In the genomic region with DNA sequence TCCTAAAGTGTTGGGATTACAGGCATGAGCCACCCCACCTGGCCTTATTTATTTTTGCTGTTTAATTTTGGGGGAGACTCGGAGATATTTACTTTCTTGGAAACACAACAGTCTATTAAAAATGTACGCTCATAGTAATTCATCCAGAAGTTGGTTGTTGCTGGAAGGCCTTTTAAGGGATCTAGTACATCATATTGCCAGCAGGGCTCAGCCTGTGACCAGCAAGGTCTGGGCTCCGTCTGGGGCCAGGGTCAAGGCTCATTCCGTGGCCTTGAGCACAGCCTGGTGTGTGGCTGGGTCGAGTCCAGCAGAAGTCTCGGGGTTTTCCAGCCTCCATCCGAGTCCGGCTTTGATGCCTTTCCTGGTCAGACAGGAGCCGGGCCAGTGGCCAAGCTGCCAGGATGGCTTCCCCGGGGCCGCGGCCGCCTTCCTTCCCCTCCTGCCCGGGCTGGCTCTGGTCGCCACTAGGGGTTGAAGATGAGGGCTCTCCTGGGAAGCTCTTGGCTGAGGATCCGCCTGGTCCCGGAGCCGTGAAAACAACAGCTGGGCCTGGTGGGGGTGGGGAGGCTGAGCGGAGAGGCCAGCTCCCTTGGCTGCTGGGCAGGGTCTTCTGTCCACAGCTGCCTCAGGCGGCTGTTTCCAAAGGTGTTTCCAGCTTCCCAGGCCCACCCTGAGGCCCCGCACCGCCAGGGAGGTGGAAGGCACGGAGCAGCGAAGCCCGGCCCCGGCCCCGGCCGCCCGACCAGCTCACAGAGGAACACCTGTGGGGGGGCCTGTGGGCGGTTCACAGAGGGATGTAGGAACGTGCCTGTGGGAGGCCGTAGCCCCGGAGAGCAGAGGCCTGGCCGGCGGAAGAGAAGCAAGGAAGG, we compare ENCODE assay signal across 1 cellular context.
TF ChIP-seq lines count a peak whose summit lies in the region.

No MANE protein-coding gene starts in this region.

TF ChIP-seq in H1, 55 proteins besides CTCF, POLR2A, EP300 and RAD21:
- peak; percentile 16; the same call in 1 of the 2 replicates for TF ChIP-seq TBP (IDR thresholded peaks at IDR 0.05; ENCODE audit: low read depth, low read length)
- 0 out of 2 replicates have a peak, but pooled peaks have one; percentile 48 for TF ChIP-seq TCF12 (IDR thresholded peaks at IDR 0.05; ENCODE audit: low read depth, low read length)
- no peak for TF ChIP-seq RFX5 (IDR thresholded peaks at IDR 0.05; ENCODE audit: borderline replicate concordance, low read depth, low read length)
TF ChIP-seq in H1: peak in this region for 2.
